Comparison of ENCODE assay signal across 8 cellular contexts in the genomic region with DNA sequence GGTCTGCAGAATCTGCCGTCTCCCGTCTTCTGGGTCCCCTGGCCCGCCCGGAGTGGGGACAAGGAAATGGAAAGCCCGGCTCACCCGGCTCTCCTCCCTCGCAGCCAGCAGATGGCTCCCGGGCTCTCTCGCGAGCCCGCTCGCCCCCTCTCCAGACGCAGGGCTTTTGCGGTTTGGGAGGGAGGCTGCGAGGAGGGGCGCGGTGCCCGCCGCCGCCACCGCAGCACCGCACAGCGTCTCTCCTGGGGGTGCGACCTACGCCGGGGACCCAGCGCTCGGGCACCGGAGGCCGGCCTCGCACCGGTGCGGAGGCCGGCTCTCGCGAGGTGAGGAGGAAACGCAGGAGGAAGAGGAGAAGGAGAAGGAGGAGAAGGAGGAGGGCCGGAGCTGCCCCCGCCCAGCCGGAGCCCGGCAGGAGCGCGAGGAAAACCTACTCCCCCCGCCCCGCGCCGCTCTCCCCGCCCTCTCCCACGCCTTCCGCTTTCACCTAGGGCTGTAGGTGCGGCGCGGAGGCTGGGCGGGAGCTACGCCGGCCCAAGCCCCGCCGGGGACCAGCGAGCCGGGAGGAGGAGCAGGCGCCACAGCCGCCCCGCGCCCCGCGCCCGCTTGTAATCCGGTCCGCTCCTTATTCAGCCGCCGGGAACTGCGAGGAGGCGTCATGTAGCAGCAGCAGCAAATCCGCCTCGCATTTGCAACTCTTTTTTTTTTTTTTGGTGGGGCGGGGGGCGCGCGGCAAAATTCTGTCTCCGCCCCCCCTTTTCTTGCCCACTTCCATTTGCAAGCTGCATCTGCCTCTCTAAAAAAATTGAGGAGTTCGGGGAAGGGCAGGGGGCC. TPM values are rescaled to one million over a fixed set of nuclear protein-coding genes. Genes with fewer than 3 reads are reported as not detected.
A peak's percentile ranks its signal among the peaks of the same experiment; 100 is the strongest.
DNase-seq lines count a peak whose midpoint lies in the region; ATAC-seq, FAIRE-seq and TF ChIP-seq lines count a peak whose summit lies in the region.

A gene (plus strand): TSS at position 461 of the 834 bp plus-strand sequence. CDS start 422 bp downstream, outside the sequence.

- peak within 1 kb of the TSS; percentile 13 for H3K14ac ChIP-seq in neuronal stem cell (ENCODE audit: low read length)

- H3K36me3 ChIP-seq in GM23338 (ENCODE audit: insufficient read depth) (no peaks in the 10 kb centered on the region), neuronal stem cell (replicated peaks in 1 of 2; ENCODE audit: control insufficient read depth in 2 of 2, insufficient read depth in 2 of 2, low read length in 2 of 2) (no peaks in the 10 kb centered on the region)

- DNase-seq in ELF-1 (ENCODE audit: low read depth, low spot score): peak; percentile 92
- DNase-seq in GM23338 (ENCODE audit: low spot score): peak; percentile 90
- DNase-seq in LNCaP clone FGC (ENCODE audit: low read depth): peak; percentile 76
- DNase-seq in SHP77 (lab: John Stamatoyannopoulos, UW): peak; percentile 84 to 90
- DNase-seq in activated naive CD4-positive, alpha-beta T cell (lab: John Stamatoyannopoulos, UW): peak; percentile 21 to 59 (median 38)
- peak; percentile 76 to 79 for DNase-seq in frontal cortex (ENCODE audit: low spot score in 2 of 2)
- peak; percentile 69 for DNase-seq in neuronal stem cell (ENCODE audit: low spot score)

- peaks cover 28% of the 10 kb centered on the region for H3K4me1 ChIP-seq in GM23338 (ENCODE audit: insufficient read depth)
- H3K4me1 ChIP-seq in neuronal stem cell (ENCODE audit: control insufficient read depth in 2 of 2, insufficient read depth in 1 of 2, low read depth in 1 of 2, low read length in 2 of 2): peaks cover 5 to 31% of the 10 kb centered on the region in 2 donors

- H3K18ac ChIP-seq in neuronal stem cell (ENCODE audit: low read length): peak within 1 kb of the TSS; percentile 97

- ATAC-seq in GM23338: peak; percentile 80

- H3K23ac ChIP-seq in neuronal stem cell (ENCODE audit: low read depth, low read length, poor library complexity): peak within 1 kb of the TSS; percentile 81

- peak within 1 kb of the TSS; percentile 95 for H3K4me3 Mint-ChIP-seq in GM23338

- peaks cover 42% of the 10 kb centered on the region for H3K79me2 ChIP-seq in GM23338 (replicated peaks; ENCODE audit: insufficient read depth)

- no CpG with 5 or more reads among the region's 81 CpGs for WGBS in neuronal stem cell (ENCODE audit: extremely low coverage in 2 of 2, insufficient read length in 2 of 2, insufficient replicate concordance in 1 of 2), 2 donors

- H4K8ac ChIP-seq in neuronal stem cell (ENCODE audit: low read depth, low read length): peak within 1 kb of the TSS; percentile 74

- H2BK12ac ChIP-seq in neuronal stem cell (ENCODE audit: low read length): no peak within 1 kb of the TSS

- no peak within 1 kb of the TSS for H4K91ac ChIP-seq in neuronal stem cell (ENCODE audit: low read depth, low read length, poor library complexity)

- peak within 1 kb of the TSS; percentile 89 for H3K9ac ChIP-seq in neuronal stem cell (ENCODE audit: low read depth, low read length, poor library complexity)

- peak within 1 kb of the TSS; percentile 84 for H3K4me2 ChIP-seq in GM23338
- H3K4me2 ChIP-seq in neuronal stem cell (ENCODE audit: insufficient read depth, low read length, poor library complexity, severe bottlenecking): peak within 1 kb of the TSS; percentile 92

- TF ChIP-seq CTCF in GM23338 (conservative IDR thresholded peaks at IDR 0.05; ENCODE audit: low read depth in 2 of 2) (peak; percentile 56 to 76), LNCaP clone FGC (IDR thresholded peaks at IDR 0.05; ENCODE audit: control insufficient read depth, extremely low read depth, insufficient read depth) (peak; percentile 62), subcutaneous adipose tissue (IDR thresholded peaks at IDR 0.05; ENCODE audit: low read depth) (no peak)

- peak within 1 kb of the TSS; percentile 89 for H2BK5ac ChIP-seq in neuronal stem cell (ENCODE audit: low read length)

- H3K79me1 ChIP-seq in neuronal stem cell (ENCODE audit: low read depth, low read length): no peaks in the 10 kb centered on the region

- H3K4me3 ChIP-seq in GM23338 (peak within 1 kb of the TSS; percentile 92), LNCaP clone FGC (ENCODE audit: low read depth, low read length) (peak within 1 kb of the TSS; percentile 63), neuronal stem cell (ENCODE audit: low read length in 2 of 2) (peak within 1 kb of the TSS; percentile 74 to 96)

- H3K4ac ChIP-seq in neuronal stem cell (ENCODE audit: low read length): no peak within 1 kb of the TSS

- no peaks in the 10 kb centered on the region for H3K9me2 ChIP-seq in GM23338 (ENCODE audit: insufficient read depth)

- H3F3A ChIP-seq in GM23338 (replicated peaks; ENCODE audit: low read depth): 0 out of 2 replicates have a peak, but pooled peaks cover 6% of the 10 kb centered on the region

- H3K27ac Mint-ChIP-seq in GM23338: peak within 1 kb of the TSS; percentile 94

- no peaks in the 10 kb centered on the region for H3K9me3 ChIP-seq in neuronal stem cell (replicated peaks in 1 of 2; ENCODE audit: control insufficient read depth in 2 of 2, insufficient read depth in 1 of 2, low read depth in 1 of 2, low read length in 2 of 2)

- peak within 1 kb of the TSS; percentile 42 for H2BK15ac ChIP-seq in neuronal stem cell (ENCODE audit: low read length)

- FAIRE-seq in frontal cortex (lab: Jason Lieb, UNC): no peak

- H2BK120ac ChIP-seq in neuronal stem cell (ENCODE audit: low read depth, low read length): no peak within 1 kb of the TSS

- H3K9me3 Mint-ChIP-seq in GM23338: no peaks in the 10 kb centered on the region

- H2AFZ ChIP-seq in GM23338: peak within 1 kb of the TSS; percentile 97
- H2AFZ ChIP-seq in neuronal stem cell (ENCODE audit: low read length): peak within 1 kb of the TSS; percentile 100

- H3K27ac ChIP-seq in GM23338 (ENCODE audit: low read depth): peak within 1 kb of the TSS; percentile 93
- peak within 1 kb of the TSS; percentile 61 for H3K27ac ChIP-seq in neuronal stem cell (replicated peaks; ENCODE audit: low read length)

- H2AK5ac ChIP-seq in neuronal stem cell (ENCODE audit: low read depth, low read length): no peak within 1 kb of the TSS

- peaks cover 37% of the 10 kb centered on the region for H3K4me1 Mint-ChIP-seq in GM23338

- peaks cover 15% of the 10 kb centered on the region for H3K27me3 Mint-ChIP-seq in GM23338 (ENCODE audit: insufficient read depth, low read depth, poor library complexity)

- H3K27me3 ChIP-seq in GM23338 (ENCODE audit: insufficient read depth): no peaks in the 10 kb centered on the region
- H3K27me3 ChIP-seq in neuronal stem cell (ENCODE audit: control insufficient read depth in 3 of 3, insufficient read depth in 3 of 3, low read depth in 1 of 3, low read length in 3 of 3): peaks cover 0 to 3% (median 0%) of the 10 kb centered on the region in 3 experiments

- 0 out of 2 replicates have a peak, but pooled peaks cover 5% of the 10 kb centered on the region for H4K20me1 ChIP-seq in GM23338 (replicated peaks; ENCODE audit: insufficient read depth)

- no peaks in the 10 kb centered on the region; the same call in 2 of the 3 replicates for H3K36me3 Mint-ChIP-seq in GM23338 (ENCODE audit: low read depth)

TF ChIP-seq in GM23338, 12 proteins besides CTCF, POLR2A, EP300 and RAD21 (continues in another document):
- no peak for TF ChIP-seq EZH2phosphoT487 (IDR thresholded peaks at IDR 0.05; ENCODE audit: unreplicated experiment)

RNA-seq across cellular contexts. Expression of the gene that starts here (rescaled TPM):
- total RNA-seq in GM23338 (2014; rRNA removed; shearing (Covaris generic)): 38.2 and 43.2 TPM in 2 replicates
- polyA plus RNA-seq in GM23338 (2016; fragmentation: Nextera tagmentation; extraction: Ambion mirVana): 64.2 and 66.9 TPM in 2 replicates
- total RNA-seq in frontal cortex: 32.6 TPM
- polyA plus RNA-seq in neuronal stem cell (2013, experiment 1 of 2): 4.4 TPM
- 4.0 TPM for polyA plus RNA-seq in neuronal stem cell (2013, experiment 2 of 2)
- total RNA-seq in subcutaneous adipose tissue: 10 to 100 TPM; 13.9 to 47.6 (median 30.4) TPM

Comparison
In these comparisons a context has a peak if more than half of its experiments do, and no peak if none do; other contexts are left out.
1. Peak in every context shown above with its lines: DNase-seq, ATAC-seq, H3K4me3 ChIP-seq and H3K27ac ChIP-seq.
2. DNase-seq: peak in every context shown above with its lines; median percentile 92 in ELF-1; 90 in GM23338; 87 in SHP77; 78 in frontal cortex; 76 in LNCaP clone FGC; 69 in neuronal stem cell; 38 in activated naive CD4-positive, alpha-beta T cell.